14 cellular contexts compared by ENCODE assay signal in the genomic region with DNA sequence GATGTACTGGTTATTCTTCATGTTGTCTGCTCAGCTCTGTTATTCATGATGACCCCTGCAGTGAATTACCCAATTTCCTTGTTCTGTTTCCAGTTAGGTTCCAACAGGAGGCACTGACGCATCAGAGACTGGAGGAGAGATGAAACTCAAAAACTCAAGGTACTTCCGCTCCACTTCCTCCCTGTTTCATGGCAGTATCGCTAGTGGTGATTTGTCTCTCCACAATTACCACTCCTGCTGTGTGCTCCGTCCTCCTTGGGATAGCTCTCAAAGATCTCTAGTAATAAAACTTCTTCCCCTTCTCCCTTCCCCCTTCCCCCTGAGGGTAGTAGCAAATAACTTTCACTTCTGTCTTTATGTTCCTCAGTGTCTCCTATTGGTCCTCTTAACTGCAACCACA.
DNase-seq lines count a peak whose midpoint lies in the region; ATAC-seq, FAIRE-seq and TF ChIP-seq lines count a peak whose summit lies in the region.
"Had no signal": no experiment of that assay in that cellular context is flagged by ENCODE, and none has a peak within 500 bp of the region (broad histone marks: within the 10 kb centered on the region; RNA-seq: fewer than 3 reads in every experiment).

No MANE protein-coding gene starts in this region.

- H3K9me3 ChIP-seq in SK-N-SH (no peaks in the 10 kb centered on the region), H1 (ENCODE audit: insufficient read depth in 2 of 2, low read depth in 1 of 2, low read length in 1 of 2) (no peaks in the 10 kb centered on the region)
- no peaks in the 10 kb centered on the region for H3K9me3 ChIP-seq in CD4-positive, alpha-beta memory T cell (ENCODE audit: control insufficient read depth in 1 of 2, low read length in 2 of 2)

- H3K36me3 Mint-ChIP-seq in CD4-positive, alpha-beta memory T cell = no peaks in the 10 kb centered on the region
- H3K36me3 Mint-ChIP-seq: activated CD8-positive, alpha-beta memory T cell treated with anti-CD3 and anti-CD28 coated beads, Interleukin-2, amount 10 ng/mL, durations not matched to agents 7 days and 5 days had no signal

- H2AFZ ChIP-seq in SK-N-SH (ENCODE audit: low read depth) (no peak overlapping the region), H1 (ENCODE audit: low read length) (peak overlapping the region; percentile 46; the same call in 1 of the 2 replicates)

- TF ChIP-seq RAD21 in SK-N-SH (IDR thresholded peaks at IDR 0.05; ENCODE audit: low read length) (peak; percentile 59), H1 (IDR thresholded peaks at IDR 0.05 in 1 of 2, conservative IDR thresholded peaks at IDR 0.05 in 1 of 2; ENCODE audit: low read depth in 2 of 2, low read length in 2 of 2) (peak; percentile 70 to 75)

- TF ChIP-seq POLR2A in H1 (IDR thresholded peaks at IDR 0.05; ENCODE audit: control extremely low read depth in 1 of 2, low read depth in 2 of 2, low read length in 2 of 2) = no peak

- H3K18ac ChIP-seq in H1 (ENCODE audit: extremely low read depth, low read length) = no peak overlapping the region

- no peak overlapping the region for H4K91ac ChIP-seq in H1 (replicated peaks; ENCODE audit: insufficient read length, low read length)

- no peaks in the 10 kb centered on the region for H3K27me3 Mint-ChIP-seq in CD4-positive, alpha-beta memory T cell
- H3K27me3 Mint-ChIP-seq: activated CD8-positive, alpha-beta memory T cell treated with anti-CD3 and anti-CD28 coated beads, Interleukin-2, amount 10 ng/mL, durations not matched to agents 7 days and 5 days had no signal

- no peak overlapping the region for H2BK120ac ChIP-seq in H1 (replicated peaks; ENCODE audit: low read depth, low read length)

- POLR2A ChIA-PET in SK-N-SH (lab: Yijun Ruan, JAX) = interaction anchor here (1.6 kb wide), 1 partner anchor 178 kb away, joined by 4 read pairs; a partner anchor contains a TSS
- POLR2A ChIA-PET in H1 (lab: Charles Lee; ENCODE audit: partially characterized antibody) = no interaction called here
- POLR2A ChIA-PET in CD4-positive, alpha-beta memory T cell (lab: Charles Lee; ENCODE audit: partially characterized antibody) = no interaction called here

- H3K36me3 ChIP-seq in SK-N-SH (replicated peaks in 1 of 2; ENCODE audit: control insufficient read depth in 1 of 2, insufficient read depth in 2 of 2, low read length in 1 of 2) (no peaks in the 10 kb centered on the region), H1 (ENCODE audit: control insufficient read depth in 2 of 4, insufficient read depth in 4 of 4, low read length in 3 of 4) (no peaks in the 10 kb centered on the region)
- H3K36me3 ChIP-seq in CD4-positive, alpha-beta memory T cell (ENCODE audit: insufficient read depth, low read length) = no peaks in the 10 kb centered on the region

- H3K4me3 Mint-ChIP-seq in CD4-positive, alpha-beta memory T cell = no peak overlapping the region
- H3K4me3 Mint-ChIP-seq: activated CD8-positive, alpha-beta memory T cell treated with anti-CD3 and anti-CD28 coated beads, Interleukin-2, amount 10 ng/mL, durations not matched to agents 7 days and 5 days; activated naive CD8-positive, alpha-beta T cell treated with anti-CD3 and anti-CD28 coated beads, Interleukin-2, amount 50 U/mL, for 24 hours had no signal

- no peaks in the 10 kb centered on the region for H4K20me1 ChIP-seq in SK-N-SH (ENCODE audit: insufficient read depth)
- no peaks in the 10 kb centered on the region for H4K20me1 ChIP-seq in H1 (replicated peaks in 1 of 2; ENCODE audit: control insufficient read depth in 1 of 2, insufficient read depth in 2 of 2, low read length in 2 of 2)

- no peaks in the 10 kb centered on the region for H3F3A ChIP-seq in SK-N-SH (replicated peaks; ENCODE audit: insufficient read depth)

- WGBS in SK-N-SH (ENCODE audit: low lambda C conversion rate) = 49% methylated on average over 4 of the region's 4 CpGs
- 78% methylated on average over 4 of the region's 4 CpGs; no CpG with 5 or more reads in 1 of the 2 experiments for WGBS in H1 (ENCODE audit: extremely low coverage in 1 of 2, insufficient coverage in 1 of 2, insufficient read length in 1 of 2, insufficient replicate concordance in 2 of 2, low coverage in 1 of 2, low lambda C conversion rate in 2 of 2, missing lambda C conversion rate in 1 of 2), 2 experiments

- H3K4me1 Mint-ChIP-seq in CD4-positive, alpha-beta memory T cell = no peaks in the 10 kb centered on the region
- H3K4me1 Mint-ChIP-seq: activated CD8-positive, alpha-beta memory T cell treated with anti-CD3 and anti-CD28 coated beads, Interleukin-2, amount 10 ng/mL, durations not matched to agents 7 days and 5 days; activated naive CD8-positive, alpha-beta T cell treated with anti-CD3 and anti-CD28 coated beads, Interleukin-2, amount 50 U/mL, for 24 hours had no signal

- FAIRE-seq in H1 (lab: Jason Lieb, UNC) = peak; percentile 80
- FAIRE-seq: frontal cortex had no signal

- no peak for DNase-seq in SK-N-SH
- DNase-seq in NOMO-1 treated with dmso at 0.1 percent for 144 hours (lab: John Stamatoyannopoulos, UW; ENCODE audit: unreplicated experiment) = peak; percentile 91
- DNase-seq in H1 (ENCODE audit: low read depth in 1 of 2, low spot score in 2 of 2) = no peak
- DNase-seq in pons (ENCODE audit: low spot score) = peak; percentile 44
- no peak for DNase-seq in CD4-positive, alpha-beta memory T cell
- DNase-seq: activated CD8-positive, alpha-beta memory T cell treated with anti-CD3 and anti-CD28 coated beads, Interleukin-2, amount 10 ng/mL, durations not matched to agents 7 days and 5 days; activated naive CD8-positive, alpha-beta T cell treated with anti-CD3 and anti-CD28 coated beads, Interleukin-2, amount 50 U/mL, for 24 hours; dorsolateral prefrontal cortex; NCI-H1436; nucleus accumbens had no signal

- intact Hi-C loops in CD4-positive, alpha-beta memory T cell (cut with micrococcal nuclease) = no loop called here

- H4K8ac ChIP-seq in H1 (ENCODE audit: extremely low read depth, insufficient read depth, low read length) = no peak overlapping the region

- no peaks in the 10 kb centered on the region for H3K79me2 ChIP-seq in SK-N-SH (ENCODE audit: insufficient read depth)
- no peaks in the 10 kb centered on the region for H3K79me2 ChIP-seq in H1 (ENCODE audit: control insufficient read depth in 1 of 2, insufficient read depth in 2 of 2, low read length in 2 of 2)

- no peaks in the 10 kb centered on the region for H3K23me2 ChIP-seq in H1 (ENCODE audit: low read depth, low read length)

- no peak overlapping the region for H3K4ac ChIP-seq in H1 (replicated peaks; ENCODE audit: insufficient read length, low read depth, low read length)

- H2BK20ac ChIP-seq in H1 (ENCODE audit: low read length) = no peak overlapping the region

- H2AK5ac ChIP-seq in H1 (ENCODE audit: low read depth, low read length) = no peak overlapping the region

- H3K27me3 ChIP-seq in SK-N-SH (ENCODE audit: insufficient read depth) = no peaks in the 10 kb centered on the region
- peaks cover 0 to 1% (median 0%) of the 10 kb centered on the region in 4 experiments; a peak in 1 of 7 replicates for H3K27me3 ChIP-seq in H1 (replicated peaks in 1 of 4; ENCODE audit: control insufficient read depth in 3 of 4, extremely low read depth in 1 of 4, insufficient read depth in 3 of 4, low read length in 3 of 4)
- H3K27me3 ChIP-seq in CD4-positive, alpha-beta memory T cell (ENCODE audit: insufficient read depth, low read length) = no peaks in the 10 kb centered on the region
- H3K27me3 ChIP-seq: dorsolateral prefrontal cortex had no signal

- no peak overlapping the region for H2BK15ac ChIP-seq in H1 (ENCODE audit: low read length)

- CTCF ChIA-PET in SK-N-SH (lab: Yijun Ruan, JAX) = interaction anchor here (0.6 to 1.5 kb wide), 5 partner anchors 40 to 760 kb away, joined by 3 to 18 read pairs (median 3); no protein-coding TSS in a partner anchor
- CTCF ChIA-PET in H1 (lab: Charles Lee; ENCODE audit: partially characterized antibody) = interaction anchor here (0.5 to 1.6 kb wide), 14 partner anchors 24 to 745 kb away, joined by 3 to 8 read pairs (median 3); no protein-coding TSS in a partner anchor
- CTCF ChIA-PET in CD4-positive, alpha-beta memory T cell (lab: Charles Lee; ENCODE audit: partially characterized antibody) = interaction anchor here (0.8 kb wide), 1 partner anchor 34 kb away, joined by 3 read pairs; no protein-coding TSS in a partner anchor

- no peak overlapping the region for H4K5ac ChIP-seq in H1 (ENCODE audit: insufficient read length, low read depth, low read length)

- H3K79me1 ChIP-seq in H1 (ENCODE audit: low read depth, low read length) = no peaks in the 10 kb centered on the region

- H3K4me1 ChIP-seq in SK-N-SH (ENCODE audit: control insufficient read depth in 1 of 2, insufficient read depth in 2 of 2, low read depth in 1 of 2, low read length in 1 of 2) = peaks cover 0 to 11% of the 10 kb centered on the region in 2 experiments; a peak in 2 of 4 replicates
- H3K4me1 ChIP-seq in H1 (replicated peaks in 1 of 4; ENCODE audit: control insufficient read depth in 3 of 4, insufficient read depth in 4 of 4, low read length in 3 of 4) = no peaks in the 10 kb centered on the region
- H3K4me1 ChIP-seq in CD4-positive, alpha-beta memory T cell (ENCODE audit: insufficient read depth, low read length) = no peaks in the 10 kb centered on the region

- H3K4me3 ChIP-seq in SK-N-SH (ENCODE audit: low read depth in 2 of 2, low read length in 1 of 2) (no peak overlapping the region), H1 (ENCODE audit: extremely low read depth in 1 of 4, insufficient read depth in 2 of 4, low read depth in 3 of 4, low read length in 4 of 4) (no peak overlapping the region)
- H3K4me3 ChIP-seq in CD4-positive, alpha-beta memory T cell (ENCODE audit: low read length in 2 of 2) = no peak overlapping the region
- H3K4me3 ChIP-seq: dorsolateral prefrontal cortex had no signal

- H3K27ac Mint-ChIP-seq in CD4-positive, alpha-beta memory T cell = no peak overlapping the region
- H3K27ac Mint-ChIP-seq: activated CD8-positive, alpha-beta memory T cell treated with anti-CD3 and anti-CD28 coated beads, Interleukin-2, amount 10 ng/mL, durations not matched to agents 7 days and 5 days; activated naive CD8-positive, alpha-beta T cell treated with anti-CD3 and anti-CD28 coated beads, Interleukin-2, amount 50 U/mL, for 24 hours had no signal

- H3K27ac ChIP-seq in SK-N-SH (ENCODE audit: low read depth in 2 of 2, low read length in 1 of 2) = no peak overlapping the region
- no peak overlapping the region for H3K27ac ChIP-seq in H1 (ENCODE audit: low read depth, low read length)
- H3K27ac ChIP-seq in CD4-positive, alpha-beta memory T cell (ENCODE audit: low read depth, low read length) = no peak overlapping the region
- H3K27ac ChIP-seq: dorsolateral prefrontal cortex had no signal

- H3K56ac ChIP-seq in H1 (replicated peaks; ENCODE audit: insufficient read length, low read depth, low read length) = no peak overlapping the region

- H3K23ac ChIP-seq in H1 (ENCODE audit: insufficient read length) = no peak overlapping the region

- H3K4me2 ChIP-seq in SK-N-SH = no peak overlapping the region
- H3K4me2 ChIP-seq in H1 (ENCODE audit: insufficient read depth in 1 of 2, low read depth in 2 of 2, low read length in 2 of 2) = no peak overlapping the region

- no peak overlapping the region for H2BK5ac ChIP-seq in H1 (ENCODE audit: low read depth, low read length)

- H3K9me3 Mint-ChIP-seq in CD4-positive, alpha-beta memory T cell = peaks cover 0 to 6% (median under 1%) of the 10 kb centered on the region in 8 donors
- H3K9me3 Mint-ChIP-seq: activated naive CD8-positive, alpha-beta T cell treated with anti-CD3 and anti-CD28 coated beads, Interleukin-2, amount 50 U/mL, for 24 hours had no signal

- TF ChIP-seq EP300 in SK-N-SH (IDR thresholded peaks at IDR 0.05; ENCODE audit: borderline replicate concordance in 1 of 2, low read depth in 1 of 2, low read length in 1 of 2) (no peak), H1 (IDR thresholded peaks at IDR 0.05; ENCODE audit: borderline replicate concordance in 1 of 2, low read depth in 2 of 2, low read length in 2 of 2) (no peak)

- H3K9me2 ChIP-seq in SK-N-SH = no peaks in the 10 kb centered on the region

- TF ChIP-seq CTCF in SK-N-SH (IDR thresholded peaks at IDR 0.05) = no peak
- TF ChIP-seq CTCF in H1 (IDR thresholded peaks at IDR 0.05; ENCODE audit: control extremely low read depth in 1 of 3, insufficient read depth in 1 of 3, low read depth in 1 of 3, low read length in 3 of 3) = peak in 2 of 3 experiments; percentile 42 to 57; a peak in 2 of 4 replicates

- no peak overlapping the region for H2BK12ac ChIP-seq in H1 (ENCODE audit: low read depth, low read length)

- H3K9ac ChIP-seq in SK-N-SH (no peak overlapping the region), H1 (replicated peaks in 1 of 4; ENCODE audit: extremely low read depth in 1 of 4, low read depth in 3 of 4, low read length in 3 of 4) (no peak overlapping the region)

- ATAC-seq in SK-N-SH treated with all-trans-retinoic acid at 6 μM for 48 hours (no peak), GM18868 (IDR thresholded peaks at IDR 0.05; ENCODE audit: unreplicated experiment) (no peak), GM21529 (IDR thresholded peaks at IDR 0.05; ENCODE audit: unreplicated experiment) (no peak)
- ATAC-seq: activated CD8-positive, alpha-beta memory T cell treated with anti-CD3 and anti-CD28 coated beads, Interleukin-2, amount 10 ng/mL, durations not matched to agents 7 days and 5 days; activated naive CD8-positive, alpha-beta T cell treated with anti-CD3 and anti-CD28 coated beads, Interleukin-2, amount 50 U/mL, for 24 hours had no signal

- no peak overlapping the region for H3K14ac ChIP-seq in H1 (ENCODE audit: insufficient read length)

Comparison
In these comparisons a context has a peak if more than half of its experiments do, and no peak if none do; other contexts are left out.
1. DNase-seq: peak in NOMO-1 treated with dmso at 0.1 percent for 144 hours (single experiment) and pons (single experiment); none in SK-N-SH (single experiment), H1 (0 of 2) and CD4-positive, alpha-beta memory T cell (0 of 5).